28 cellular contexts compared by ENCODE assay signal in genomic region chr14:104804481-104805325, GRCh38. TPM values are rescaled to one million over a fixed set of nuclear protein-coding genes. Genes with fewer than 3 reads are reported as not detected.
DNase-seq lines count a peak whose midpoint lies in the region; ATAC-seq and TF ChIP-seq lines count a peak whose summit lies in the region.
"Had no signal": no experiment of that assay in that cellular context is flagged by ENCODE, and none has a peak within 500 bp of the region (broad histone marks: within the 10 kb centered on the region; RNA-seq: fewer than 3 reads in every experiment).

No MANE protein-coding gene starts in this region.

- intact Hi-C loops in right lobe of liver (cut with DNase I), result no loop called here
- intact Hi-C loops in activated CD4-positive, alpha-beta memory T cell treated with anti-CD3 and anti-CD28 coated beads for 36 hours (cut with micrococcal nuclease), result no loop called here

- CTCF ChIA-PET in activated CD4-positive, alpha-beta memory T cell treated with anti-CD3 and anti-CD28 coated beads for 36 hours (lab: Charles Lee), result interaction anchor here (1.0 kb wide), 1 partner anchor 36 kb away, joined by 3 read pairs; no protein-coding TSS in a partner anchor

- peaks cover 3 to 22% (median 11%) of the 10 kb centered on the region in 4 donors for H3K4me1 ChIP-seq in right lobe of liver
- H3K4me1 ChIP-seq: foreskin keratinocyte had no signal

- ATAC-seq in SK-N-SH treated with all-trans-retinoic acid at 6 μM for 48 hours, result peak; percentile 2; the same call in 2 of the 3 replicates
- ATAC-seq in right lobe of liver, result no peak
- ATAC-seq: activated CD4-positive, CD25-positive, alpha-beta regulatory T cell treated with anti-CD3 and anti-CD28 coated beads, Interleukin-2, amount 50 U/mL, for 24 hours; activated CD8-positive, alpha-beta T cell treated with anti-CD3 and anti-CD28 coated beads for 36 hours; GM12878; left colon had no signal

- H3K27me3 Mint-ChIP-seq in activated CD4-positive, alpha-beta memory T cell treated with anti-CD3 and anti-CD28 coated beads for 36 hours, result no peaks in the 10 kb centered on the region
- H3K27me3 Mint-ChIP-seq: activated CD8-positive, alpha-beta T cell treated with anti-CD3 and anti-CD28 coated beads for 36 hours; CD4-positive, CD25-positive, alpha-beta regulatory T cell; central memory CD8-positive, alpha-beta T cell had no signal

- H3K36me3 Mint-ChIP-seq in activated CD4-positive, alpha-beta memory T cell treated with anti-CD3 and anti-CD28 coated beads for 36 hours, result no peaks in the 10 kb centered on the region
- H3K36me3 Mint-ChIP-seq: activated naive CD8-positive, alpha-beta T cell treated with anti-CD3 and anti-CD28 coated beads, Interleukin-2, amount 10 ng/mL, durations not matched to agents 7 days and 5 days; CD4-positive, CD25-positive, alpha-beta regulatory T cell had no signal

- no CpG with 5 or more reads among the region's 18 CpGs for WGBS in right lobe of liver (ENCODE audit: insufficient coverage, low coverage, low lambda C conversion rate, missing lambda C conversion rate)

- POLR2A ChIA-PET in activated CD4-positive, alpha-beta memory T cell treated with anti-CD3 and anti-CD28 coated beads for 36 hours (lab: Charles Lee), result no interaction called here

- no peak overlapping the region for H3K4me3 ChIP-seq in HL-60 (replicated peaks; ENCODE audit: insufficient read depth, low read length)
- no peak overlapping the region for H3K4me3 ChIP-seq in right lobe of liver
- H3K4me3 ChIP-seq: esophagus muscularis mucosa, GM12878, SJSA1, smooth muscle cell, transverse colon had no signal

- no peak overlapping the region for H3K4me3 Mint-ChIP-seq in activated CD4-positive, alpha-beta memory T cell treated with anti-CD3 and anti-CD28 coated beads for 36 hours
- H3K4me3 Mint-ChIP-seq: activated CD8-positive, alpha-beta T cell treated with anti-CD3 and anti-CD28 coated beads for 36 hours; activated naive CD8-positive, alpha-beta T cell treated with anti-CD3 and anti-CD28 coated beads, Interleukin-2, amount 10 ng/mL, durations not matched to agents 7 days and 5 days; central memory CD8-positive, alpha-beta T cell; dendritic cell treated with granulocyte-macrophage colony-stimulating factor and Interleukin-4, amounts not matched to agents 40 ng/mL and 50 ng/mL, for 4 days had no signal

- H3K36me3 ChIP-seq in right lobe of liver, result no peaks in the 10 kb centered on the region
- H3K36me3 ChIP-seq: esophagus muscularis mucosa, SJSA1, transverse colon had no signal

- peak overlapping the region; percentile 68 for H3K27ac ChIP-seq in HL-60 (replicated peaks)
- H3K27ac ChIP-seq in right lobe of liver, result no peak overlapping the region
- H3K27ac ChIP-seq: foreskin keratinocyte, SJSA1, transverse colon had no signal

- H3K27ac Mint-ChIP-seq in activated CD4-positive, alpha-beta memory T cell treated with anti-CD3 and anti-CD28 coated beads for 36 hours, result no peak overlapping the region
- H3K27ac Mint-ChIP-seq: activated CD8-positive, alpha-beta T cell treated with anti-CD3 and anti-CD28 coated beads for 36 hours; activated naive CD8-positive, alpha-beta T cell treated with anti-CD3 and anti-CD28 coated beads, Interleukin-2, amount 10 ng/mL, durations not matched to agents 7 days and 5 days; CD4-positive, CD25-positive, alpha-beta regulatory T cell; dendritic cell treated with granulocyte-macrophage colony-stimulating factor and Interleukin-4, amounts not matched to agents 40 ng/mL and 50 ng/mL, for 4 days had no signal

- no peak for TF ChIP-seq POLR2A in right lobe of liver (IDR thresholded peaks at IDR 0.05)

- TF ChIP-seq CTCF in HL-60 (IDR thresholded peaks at IDR 0.05; ENCODE audit: insufficient read depth, low read length), result no peak
- no peak for TF ChIP-seq CTCF in right lobe of liver (IDR thresholded peaks at IDR 0.05)

- no peaks in the 10 kb centered on the region for H3K9me3 Mint-ChIP-seq in activated CD4-positive, alpha-beta memory T cell treated with anti-CD3 and anti-CD28 coated beads for 36 hours
- H3K9me3 Mint-ChIP-seq: activated CD8-positive, alpha-beta T cell treated with anti-CD3 and anti-CD28 coated beads for 36 hours; CD4-positive, CD25-positive, alpha-beta regulatory T cell; central memory CD8-positive, alpha-beta T cell; dendritic cell treated with granulocyte-macrophage colony-stimulating factor and Interleukin-4, amounts not matched to agents 40 ng/mL and 50 ng/mL, for 4 days had no signal

- peak; percentile 6 for DNase-seq in AG08396 (ENCODE audit: low spot score)
- DNase-seq in HL-60 (ENCODE audit: low read depth in 1 of 2, low spot score in 1 of 2), result no peak
- peak in 2 of 3 donors; percentile 19 to 51 for DNase-seq in right lobe of liver
- DNase-seq in activated CD4-positive, alpha-beta memory T cell treated with anti-CD3 and anti-CD28 coated beads for 36 hours, result no peak
- no peak for DNase-seq in stimulated activated CD4-positive, alpha-beta T cell treated with anti-CD3 and anti-CD28 coated beads, Interleukin-2, amount 100 ng/mL, for 24 hours
- DNase-seq in NCI-H526 (lab: John Stamatoyannopoulos, UW), result no peak
- no peak for DNase-seq in DMS53 treated with DMSO at 0.1 percent for 48 hours (lab: John Stamatoyannopoulos, UW; ENCODE audit: unreplicated experiment)
- DNase-seq: activated CD8-positive, alpha-beta T cell treated with anti-CD3 and anti-CD28 coated beads for 36 hours; activated gamma-delta T cell; activated naive CD8-positive, alpha-beta T cell treated with anti-CD3 and anti-CD28 coated beads, Interleukin-2, amount 10 ng/mL, durations not matched to agents 7 days and 5 days; CD4-positive, CD25-positive, alpha-beta regulatory T cell; foreskin keratinocyte; hippocampal formation; left colon; NCI-H1092 treated with DMSO at 0.1 percent for 48 hours; NCI-H187; NCI-H2171 treated with DMSO at 0.1 percent for 48 hours; NCI-H510A treated with DMSO at 0.1 percent for 48 hours; nucleus accumbens; transverse colon had no signal

- no peaks in the 10 kb centered on the region for H3K9me3 ChIP-seq in right lobe of liver
- H3K9me3 ChIP-seq: esophagus muscularis mucosa, SJSA1, transverse colon had no signal

- peaks cover 15% of the 10 kb centered on the region for H3K4me1 Mint-ChIP-seq in activated CD4-positive, alpha-beta memory T cell treated with anti-CD3 and anti-CD28 coated beads for 36 hours (ENCODE audit: low read depth)

- H3K27me3 ChIP-seq in HL-60 (ENCODE audit: insufficient read depth, poor library complexity, severe bottlenecking), result peaks cover 4% of the 10 kb centered on the region
- no peaks in the 10 kb centered on the region for H3K27me3 ChIP-seq in right lobe of liver
- H3K27me3 ChIP-seq: esophagus muscularis mucosa, foreskin keratinocyte, SJSA1, transverse colon had no signal

TF ChIP-seq in SK-N-SH treated with all-trans-retinoic acid at 6 μM for 48 hours, 23 proteins besides CTCF, POLR2A, EP300 and RAD21 (continues in another document):
- TF ChIP-seq TSHZ2 (CRISPR knock-in tag; IDR thresholded peaks at IDR 0.05) (no peak), POU6F1 (CRISPR knock-in tag; IDR thresholded peaks at IDR 0.05; ENCODE audit: borderline replicate concordance, low read depth) (no peak)

RNA-seq across cellular contexts. Expression of gene ZBTB42, which starts 3.8 kb away (rescaled TPM):
- total RNA-seq in right lobe of liver, result 10 to 100 TPM in 2 of 6 experiments, 1 to 10 TPM in 4; 2.2 to 13.7 (median 3.6) TPM
- 1 to 10 TPM; 3.1 to 3.4 TPM for total RNA-seq in activated CD4-positive, alpha-beta memory T cell treated with anti-CD3 and anti-CD28 coated beads for 36 hours

RNA-seq across cellular contexts. Expression of gene AKT1, which starts 9.2 kb away (rescaled TPM):
- 10 to 100 TPM; 66.7 to 92.1 (median 83.9) TPM for total RNA-seq in right lobe of liver
- 100 to 1,000 TPM; 131 to 133 TPM for total RNA-seq in activated CD4-positive, alpha-beta memory T cell treated with anti-CD3 and anti-CD28 coated beads for 36 hours

RNA-seq across cellular contexts. Expression of gene SIVA1, which starts 51.8 kb away (rescaled TPM):
- total RNA-seq in right lobe of liver, result 100 to 1,000 TPM in 2 of 6 experiments, 10 to 100 TPM in 4; 38.1 to 252 (median 50.6) TPM
- 100 to 1,000 TPM in 1 of 2 experiments, 10 to 100 TPM in 1; 97.6 to 109 TPM for total RNA-seq in activated CD4-positive, alpha-beta memory T cell treated with anti-CD3 and anti-CD28 coated beads for 36 hours

Comparison
In these comparisons a context has a peak if more than half of its experiments do, and no peak if none do; other contexts are left out.
1. DNase-seq: peak in AG08396 (single experiment) and right lobe of liver (2 of 3); none in HL-60 (0 of 2), activated CD4-positive, alpha-beta memory T cell treated with anti-CD3 and anti-CD28 coated beads for 36 hours (single experiment), stimulated activated CD4-positive, alpha-beta T cell treated with anti-CD3 and anti-CD28 coated beads, Interleukin-2, amount 100 ng/mL, for 24 hours (0 of 2), NCI-H526 (0 of 2) and DMS53 treated with DMSO at 0.1 percent for 48 hours (single experiment).